Comparison of ENCODE assay signal across 28 cellular contexts in genomic region chr6:158575550-158575949, GRCh38. TPM values are rescaled to one million over a fixed set of nuclear protein-coding genes. Genes with fewer than 3 reads are reported as not detected.
DNase-seq lines count a peak whose midpoint lies in the region; ATAC-seq and TF ChIP-seq lines count a peak whose summit lies in the region.
"Had no signal": no experiment of that assay in that cellular context is flagged by ENCODE, and none has a peak within 500 bp of the region (broad histone marks: within the 10 kb centered on the region; RNA-seq: fewer than 3 reads in every experiment).

No MANE protein-coding gene starts in this region.

- no peak; the same call in 2 of the 3 replicates for ATAC-seq in SK-N-SH treated with all-trans-retinoic acid at 6 μM for 48 hours
- ATAC-seq: activated CD8-positive, alpha-beta T cell treated with anti-CD3 and anti-CD28 coated beads, Interleukin-2, amount 10 ng/mL, durations not matched to agents 7 days and 5 days; effector memory CD8-positive, alpha-beta T cell; esophagus mucosa; heart left ventricle had no signal

- H3K27ac Mint-ChIP-seq in activated T-helper 2 cell treated with anti-CD3 and anti-CD28 coated beads, Interferon-gamma antibody, Interleukin-2, Interleukin-4, amounts not matched to agents 10 μg/mL and 5 μg/mL and 100 μg/mL, durations not matched to agents 14 hours and 24 hours and 36 hours: peak overlapping the region; percentile 30
- no peak overlapping the region for H3K27ac Mint-ChIP-seq in activated naive CD8-positive, alpha-beta T cell treated with anti-CD3 and anti-CD28 coated beads for 36 hours
- H3K27ac Mint-ChIP-seq: activated CD8-positive, alpha-beta T cell treated with anti-CD3 and anti-CD28 coated beads, Interleukin-2, amount 10 ng/mL, durations not matched to agents 7 days and 5 days; activated naive CD4-positive, alpha-beta T cell treated with anti-CD3 and anti-CD28 coated beads, Interleukin-2, amount 50 U/mL, for 24 hours; stimulated activated naive CD8-positive, alpha-beta T cell treated with anti-CD3 and anti-CD28 coated beads, Interleukin-15, Interleukin-2, amounts not matched to agents 100 ng/mL and 50 ng/mL, for 24 hours had no signal

- peaks cover 45% of the 10 kb centered on the region for H3K4me1 Mint-ChIP-seq in activated T-helper 2 cell treated with anti-CD3 and anti-CD28 coated beads, Interferon-gamma antibody, Interleukin-2, Interleukin-4, amounts not matched to agents 10 μg/mL and 5 μg/mL and 100 μg/mL, durations not matched to agents 14 hours and 24 hours and 36 hours (ENCODE audit: low read depth)
- H3K4me1 Mint-ChIP-seq in activated naive CD8-positive, alpha-beta T cell treated with anti-CD3 and anti-CD28 coated beads for 36 hours: peaks cover 20% of the 10 kb centered on the region

- H3K9me3 Mint-ChIP-seq in activated T-helper 2 cell treated with anti-CD3 and anti-CD28 coated beads, Interferon-gamma antibody, Interleukin-2, Interleukin-4, amounts not matched to agents 10 μg/mL and 5 μg/mL and 100 μg/mL, durations not matched to agents 14 hours and 24 hours and 36 hours: peaks cover 5% of the 10 kb centered on the region
- H3K9me3 Mint-ChIP-seq in activated naive CD8-positive, alpha-beta T cell treated with anti-CD3 and anti-CD28 coated beads for 36 hours: no peaks in the 10 kb centered on the region
- H3K9me3 Mint-ChIP-seq: activated naive CD4-positive, alpha-beta T cell treated with anti-CD3 and anti-CD28 coated beads, Interleukin-2, amount 50 U/mL, for 24 hours; effector memory CD8-positive, alpha-beta T cell; H9; stimulated activated naive CD8-positive, alpha-beta T cell treated with anti-CD3 and anti-CD28 coated beads, Interleukin-15, Interleukin-2, amounts not matched to agents 100 ng/mL and 50 ng/mL, for 24 hours had no signal

- intact Hi-C loops in activated T-helper 2 cell treated with anti-CD3 and anti-CD28 coated beads, Interferon-gamma antibody, Interleukin-2, Interleukin-4, amounts not matched to agents 10 μg/mL and 5 μg/mL and 100 μg/mL, durations not matched to agents 14 hours and 24 hours and 36 hours (cut with micrococcal nuclease): no loop called here

- no peaks in the 10 kb centered on the region for H3K27me3 Mint-ChIP-seq in activated T-helper 2 cell treated with anti-CD3 and anti-CD28 coated beads, Interferon-gamma antibody, Interleukin-2, Interleukin-4, amounts not matched to agents 10 μg/mL and 5 μg/mL and 100 μg/mL, durations not matched to agents 14 hours and 24 hours and 36 hours (ENCODE audit: low read depth)
- no peaks in the 10 kb centered on the region for H3K27me3 Mint-ChIP-seq in activated naive CD8-positive, alpha-beta T cell treated with anti-CD3 and anti-CD28 coated beads for 36 hours
- H3K27me3 Mint-ChIP-seq: activated naive CD4-positive, alpha-beta T cell treated with anti-CD3 and anti-CD28 coated beads, Interleukin-2, amount 50 U/mL, for 24 hours; effector memory CD8-positive, alpha-beta T cell; stimulated activated naive CD8-positive, alpha-beta T cell treated with anti-CD3 and anti-CD28 coated beads, Interleukin-15, Interleukin-2, amounts not matched to agents 100 ng/mL and 50 ng/mL, for 24 hours had no signal

- H3K4me3 Mint-ChIP-seq in activated T-helper 2 cell treated with anti-CD3 and anti-CD28 coated beads, Interferon-gamma antibody, Interleukin-2, Interleukin-4, amounts not matched to agents 10 μg/mL and 5 μg/mL and 100 μg/mL, durations not matched to agents 14 hours and 24 hours and 36 hours (ENCODE audit: low read depth): no peak overlapping the region
- H3K4me3 Mint-ChIP-seq in activated naive CD8-positive, alpha-beta T cell treated with anti-CD3 and anti-CD28 coated beads for 36 hours: no peak overlapping the region
- H3K4me3 Mint-ChIP-seq: activated CD8-positive, alpha-beta T cell treated with anti-CD3 and anti-CD28 coated beads, Interleukin-2, amount 10 ng/mL, durations not matched to agents 7 days and 5 days; activated naive CD4-positive, alpha-beta T cell treated with anti-CD3 and anti-CD28 coated beads, Interleukin-2, amount 50 U/mL, for 24 hours; effector memory CD8-positive, alpha-beta T cell; H9; nephron progenitor cell; stimulated activated naive CD8-positive, alpha-beta T cell treated with anti-CD3 and anti-CD28 coated beads, Interleukin-15, Interleukin-2, amounts not matched to agents 100 ng/mL and 50 ng/mL, for 24 hours had no signal

- no peak for TF ChIP-seq CTCF in fibroblast of pulmonary artery (IDR thresholded peaks at IDR 0.05; ENCODE audit: low read length, missing control alignments)

- DNase-seq in EL (peak; percentile 20), fibroblast of pulmonary artery (ENCODE audit: low read depth) (peak; percentile 21), pulmonary artery endothelial cell (ENCODE audit: low read depth, low spot score) (peak; percentile 13), mesenteric fat pad (ENCODE audit: low spot score) (no peak)
- no peak for DNase-seq in activated T-helper 2 cell treated with anti-CD3 and anti-CD28 coated beads, Interferon-gamma antibody, Interleukin-2, Interleukin-4, amounts not matched to agents 10 μg/mL and 5 μg/mL and 100 μg/mL, durations not matched to agents 14 hours and 24 hours and 36 hours (ENCODE audit: low spot score)
- no peak for DNase-seq in activated naive CD8-positive, alpha-beta T cell treated with anti-CD3 and anti-CD28 coated beads for 36 hours
- DNase-seq: ACHN; activated CD8-positive, alpha-beta T cell treated with anti-CD3 and anti-CD28 coated beads, Interleukin-2, amount 10 ng/mL, durations not matched to agents 7 days and 5 days; anterior cingulate cortex; BE2C; cortex of kidney; DMS153; effector memory CD8-positive, alpha-beta T cell; foreskin melanocyte; H9; heart left ventricle; MM.1S; NCI-H1930; NCI-H524 treated with DMSO at 0.1 percent for 48 hours; nephron progenitor cell; NK-92 treated with Interleukin-12 subunit alpha and Interleukin-12 subunit beta, amount 100 ng/mL, for 24 hours; spleen; stimulated activated CD4-positive, alpha-beta T cell treated with anti-CD3 and anti-CD28 coated beads, Interleukin-2, amount 100 ng/mL, for 24 hours had no signal

- H3K4me3 ChIP-seq in fibroblast of pulmonary artery (replicated peaks; ENCODE audit: low read depth, low read length): no peak overlapping the region
- H3K4me3 ChIP-seq: heart left ventricle, spleen, thoracic aorta had no signal

- peaks cover 72% of the 10 kb centered on the region for H3K36me3 Mint-ChIP-seq in activated T-helper 2 cell treated with anti-CD3 and anti-CD28 coated beads, Interferon-gamma antibody, Interleukin-2, Interleukin-4, amounts not matched to agents 10 μg/mL and 5 μg/mL and 100 μg/mL, durations not matched to agents 14 hours and 24 hours and 36 hours (ENCODE audit: low read depth)
- H3K36me3 Mint-ChIP-seq in activated naive CD8-positive, alpha-beta T cell treated with anti-CD3 and anti-CD28 coated beads for 36 hours: peaks cover 28% of the 10 kb centered on the region

TF ChIP-seq in SK-N-SH treated with all-trans-retinoic acid at 6 μM for 48 hours, 23 proteins besides CTCF, POLR2A, EP300 and RAD21:
- TF ChIP-seq ZNF8 (CRISPR knock-in tag; IDR thresholded peaks at IDR 0.05): no peak
- no peak for TF ChIP-seq TSHZ2 (CRISPR knock-in tag; IDR thresholded peaks at IDR 0.05)

RNA-seq across cellular contexts. Expression of gene TMEM181, which starts 15.7 kb away (rescaled TPM):
- 16.3 and 16.9 TPM in 2 replicates for total RNA-seq in activated T-helper 2 cell treated with anti-CD3 and anti-CD28 coated beads, Interferon-gamma antibody, Interleukin-2, Interleukin-4, amounts not matched to agents 10 μg/mL and 5 μg/mL and 100 μg/mL, durations not matched to agents 14 hours and 24 hours and 36 hours
- total RNA-seq in pulmonary artery endothelial cell (41.7 and 55.5 TPM in 2 replicates), mesenteric fat pad (27.3 TPM)
- 10 to 100 TPM; 10.1 to 10.5 TPM for total RNA-seq in activated naive CD8-positive, alpha-beta T cell treated with anti-CD3 and anti-CD28 coated beads for 36 hours

Comparison
In these comparisons a context has a peak if more than half of its experiments do, and no peak if none do; other contexts are left out.
1. DNase-seq: peak in EL (single experiment), fibroblast of pulmonary artery (single experiment) and pulmonary artery endothelial cell (single experiment); none in activated T-helper 2 cell treated with anti-CD3 and anti-CD28 coated beads, Interferon-gamma antibody, Interleukin-2, Interleukin-4, amounts not matched to agents 10 μg/mL and 5 μg/mL and 100 μg/mL, durations not matched to agents 14 hours and 24 hours and 36 hours (single experiment), mesenteric fat pad (single experiment) and activated naive CD8-positive, alpha-beta T cell treated with anti-CD3 and anti-CD28 coated beads for 36 hours (single experiment).